In genomic region chr16:17241264-17241835, GRCh38 we compare ENCODE assay signal across 24 cellular contexts.
DNase-seq lines count a peak whose midpoint lies in the region; ATAC-seq, FAIRE-seq and TF ChIP-seq lines count a peak whose summit lies in the region.
"Had no signal": no experiment of that assay in that cellular context is flagged by ENCODE, and none has a peak within 500 bp of the region (broad histone marks: within the 10 kb centered on the region; RNA-seq: fewer than 3 reads in every experiment).

No MANE protein-coding gene starts in this region.

- TF ChIP-seq POLR2A in HepG2 (IDR thresholded peaks at IDR 0.05; ENCODE audit: insufficient read depth in 1 of 2, low read depth in 2 of 2, low read length in 2 of 2) (no peak), right lobe of liver (IDR thresholded peaks at IDR 0.05) (no peak)

- H3K9me3 ChIP-seq in HepG2 (ENCODE audit: low read length) (0 out of 2 replicates have a peak, but pooled peaks cover 6% of the 10 kb centered on the region), right lobe of liver (no peaks in the 10 kb centered on the region), osteoblast (ENCODE audit: low read depth, low read length) (no peaks in the 10 kb centered on the region)
- H3K9me3 ChIP-seq: Caco-2, SJSA1 had no signal

- H3K9me3 Mint-ChIP-seq in activated T-helper 2 cell treated with anti-CD3 and anti-CD28 coated beads, Interferon-gamma antibody, Interleukin-2, Interleukin-4, amounts not matched to agents 10 μg/mL and 5 μg/mL and 100 μg/mL, durations not matched to agents 14 hours and 24 hours and 36 hours = no peaks in the 10 kb centered on the region
- H3K9me3 Mint-ChIP-seq: CD8-positive, alpha-beta T cell; HFFc6 had no signal

- H3K27me3 ChIP-seq in HepG2 (ENCODE audit: control insufficient read depth in 1 of 2, insufficient read depth in 2 of 2, low read length in 2 of 2) (peaks cover under 1 to 17% of the 10 kb centered on the region in 2 experiments; a peak in 3 of 5 replicates), right lobe of liver (no peaks in the 10 kb centered on the region), osteoblast (ENCODE audit: insufficient read depth, low read length) (no peaks in the 10 kb centered on the region)
- H3K27me3 ChIP-seq: SJSA1 had no signal

- H3K79me2 ChIP-seq in HepG2 (ENCODE audit: insufficient read depth, low read length) (no peaks in the 10 kb centered on the region), osteoblast (ENCODE audit: insufficient read depth, low read length) (no peaks in the 10 kb centered on the region)

- in situ Hi-C loops in HepG2 (cut with HindIII; ENCODE audit: extremely low pct_ligation_motif_present, low pct_unique_long_range_greater_than_20kb) = no loop called here

- BruUV-seq in HepG2 (replicated peaks; lab: Mats Ljungman, UMichigan) = no TSS peak

- 4% methylated on average over 8 of the region's 8 CpGs for WGBS in HepG2 (ENCODE audit: low lambda C conversion rate)
- WGBS in right lobe of liver (ENCODE audit: insufficient coverage, low coverage, low lambda C conversion rate, missing lambda C conversion rate) = 70% methylated on average over 6 of the region's 8 CpGs

- intact Hi-C loops in HepG2 (cut with micrococcal nuclease; ENCODE audit: unreplicated experiment) = no loop called here
- intact Hi-C loops in right lobe of liver (cut with DNase I) = no loop called here
- intact Hi-C loops in activated T-helper 2 cell treated with anti-CD3 and anti-CD28 coated beads, Interferon-gamma antibody, Interleukin-2, Interleukin-4, amounts not matched to agents 10 μg/mL and 5 μg/mL and 100 μg/mL, durations not matched to agents 14 hours and 24 hours and 36 hours (cut with micrococcal nuclease) = no loop called here
- intact Hi-C loops in sciatic nerve (cut with DNase I) = no loop called here

- H3K4me3 ChIP-seq in HepG2 (replicated peaks in 1 of 3; ENCODE audit: insufficient read depth in 1 of 3, low read depth in 2 of 3, low read length in 3 of 3) (no peak overlapping the region), right lobe of liver (no peak overlapping the region), osteoblast (ENCODE audit: insufficient read depth, low read length) (no peak overlapping the region)
- H3K4me3 ChIP-seq: A549, GM23248, SJSA1 had no signal

- no peak for TF ChIP-seq RAD21 in HepG2 (CRISPR knock-in tag; IDR thresholded peaks at IDR 0.05)

- H3K27ac Mint-ChIP-seq in activated T-helper 2 cell treated with anti-CD3 and anti-CD28 coated beads, Interferon-gamma antibody, Interleukin-2, Interleukin-4, amounts not matched to agents 10 μg/mL and 5 μg/mL and 100 μg/mL, durations not matched to agents 14 hours and 24 hours and 36 hours = peak overlapping the region; percentile 23
- H3K27ac Mint-ChIP-seq: CD8-positive, alpha-beta T cell; HFFc6 had no signal

- no peak overlapping the region for H3K9ac ChIP-seq in HepG2 (ENCODE audit: insufficient read depth, low read depth, low read length)
- H3K9ac ChIP-seq: GM23248 had no signal

- H3K4me1 Mint-ChIP-seq in activated T-helper 2 cell treated with anti-CD3 and anti-CD28 coated beads, Interferon-gamma antibody, Interleukin-2, Interleukin-4, amounts not matched to agents 10 μg/mL and 5 μg/mL and 100 μg/mL, durations not matched to agents 14 hours and 24 hours and 36 hours (ENCODE audit: low read depth) = peaks cover 23% of the 10 kb centered on the region

- H3K36me3 ChIP-seq in HepG2 (replicated peaks in 1 of 2; ENCODE audit: control insufficient read depth in 1 of 2, insufficient read depth in 2 of 2, low read length in 2 of 2) (no peaks in the 10 kb centered on the region), right lobe of liver (no peaks in the 10 kb centered on the region), osteoblast (ENCODE audit: insufficient read depth, low read length) (no peaks in the 10 kb centered on the region)
- H3K36me3 ChIP-seq: SJSA1 had no signal

- no peak for TF ChIP-seq CTCF in HepG2 (CRISPR knock-in tag; IDR thresholded peaks at IDR 0.05)
- no peak for TF ChIP-seq CTCF in right lobe of liver (IDR thresholded peaks at IDR 0.05)
- TF ChIP-seq CTCF in osteoblast (IDR thresholded peaks at IDR 0.05; ENCODE audit: extremely low read depth, low read depth, low read length) = no peak

- no peak overlapping the region for H3K4me2 ChIP-seq in HepG2 (ENCODE audit: low read depth, low read length)
- no peak overlapping the region for H3K4me2 ChIP-seq in osteoblast (ENCODE audit: insufficient read depth, low read length)
- H3K4me2 ChIP-seq: A549 had no signal

- H2AFZ ChIP-seq in HepG2 (ENCODE audit: low read length) (no peak overlapping the region), osteoblast (ENCODE audit: low read length) (no peak overlapping the region)
- H2AFZ ChIP-seq: GM23248 had no signal

- no peaks in the 10 kb centered on the region for H3K4me1 ChIP-seq in HepG2 (ENCODE audit: insufficient read depth, low read length)
- H3K4me1 ChIP-seq in right lobe of liver = no peaks in the 10 kb centered on the region
- H3K4me1 ChIP-seq in osteoblast (ENCODE audit: insufficient read depth, low read length) = no peaks in the 10 kb centered on the region
- H3K4me1 ChIP-seq: A549, Caco-2, SJSA1 had no signal

- H3K27me3 Mint-ChIP-seq in activated T-helper 2 cell treated with anti-CD3 and anti-CD28 coated beads, Interferon-gamma antibody, Interleukin-2, Interleukin-4, amounts not matched to agents 10 μg/mL and 5 μg/mL and 100 μg/mL, durations not matched to agents 14 hours and 24 hours and 36 hours (ENCODE audit: low read depth) = no peaks in the 10 kb centered on the region

- CTCF ChIA-PET in HepG2 (lab: Yijun Ruan, JAX; ENCODE audit: low intra/inter-chr PET ratio, low total read pairs) = no interaction called here

- H4K20me1 ChIP-seq in HepG2 (ENCODE audit: insufficient read depth, low read length) (no peaks in the 10 kb centered on the region), osteoblast (ENCODE audit: insufficient read depth, low read length) (peaks cover 12% of the 10 kb centered on the region)

- FAIRE-seq in HepG2 (lab: Jason Lieb, UNC) = no peak
- FAIRE-seq: A549, G401.6 had no signal

- POLR2A ChIA-PET in HepG2 (lab: Yijun Ruan, JAX) = no interaction called here

- no peak for ATAC-seq in HepG2
- no peak for ATAC-seq in right lobe of liver
- ATAC-seq in sciatic nerve = peak; percentile 95
- ATAC-seq: A549; CD8-positive, alpha-beta T cell; PC-3 had no signal

- no peak for DNase-seq in HepG2 (ENCODE audit: low spot score)
- no peak for DNase-seq in right lobe of liver
- DNase-seq in activated T-helper 2 cell treated with anti-CD3 and anti-CD28 coated beads, Interferon-gamma antibody, Interleukin-2, Interleukin-4, amounts not matched to agents 10 μg/mL and 5 μg/mL and 100 μg/mL, durations not matched to agents 14 hours and 24 hours and 36 hours (ENCODE audit: low spot score) = no peak
- peak; percentile 68 for DNase-seq in sciatic nerve (ENCODE audit: low spot score)
- no peak for DNase-seq in amniotic stem cell (lab: John Stamatoyannopoulos, UW)
- DNase-seq in osteoblast (ENCODE audit: insufficient read length, low spot score, missing footprints) = no peak
- DNase-seq in NCI-H1092 treated with DMSO at 0.1 percent for 48 hours (lab: John Stamatoyannopoulos, UW) = no peak
- DNase-seq: C1 segment of cervical spinal cord; Caco-2; CD8-positive, alpha-beta T cell; GM23248; H7; HFFc6; Karpas-422; NCI-H1105; NCI-H146; NCI-H2029; NCI-H446; NCI-H524 treated with DMSO at 0.1 percent for 48 hours; NCI-H774; PC-3 had no signal

- peaks cover 21% of the 10 kb centered on the region for H3K36me3 Mint-ChIP-seq in activated T-helper 2 cell treated with anti-CD3 and anti-CD28 coated beads, Interferon-gamma antibody, Interleukin-2, Interleukin-4, amounts not matched to agents 10 μg/mL and 5 μg/mL and 100 μg/mL, durations not matched to agents 14 hours and 24 hours and 36 hours (ENCODE audit: low read depth)
- H3K36me3 Mint-ChIP-seq: CD8-positive, alpha-beta T cell had no signal

- H3K4me3 Mint-ChIP-seq in activated T-helper 2 cell treated with anti-CD3 and anti-CD28 coated beads, Interferon-gamma antibody, Interleukin-2, Interleukin-4, amounts not matched to agents 10 μg/mL and 5 μg/mL and 100 μg/mL, durations not matched to agents 14 hours and 24 hours and 36 hours (ENCODE audit: low read depth) = no peak overlapping the region
- H3K4me3 Mint-ChIP-seq: CD8-positive, alpha-beta T cell; HFFc6 had no signal

- H3K27ac ChIP-seq in HepG2 (ENCODE audit: extremely low read length, insufficient read depth, low read length) = no peak overlapping the region
- H3K27ac ChIP-seq in right lobe of liver = no peak overlapping the region
- H3K27ac ChIP-seq in osteoblast (ENCODE audit: low read depth, low read length) = no peak overlapping the region
- H3K27ac ChIP-seq: A549, GM23248, SJSA1 had no signal

- TF ChIP-seq EP300 in HepG2 (IDR thresholded peaks at IDR 0.05; ENCODE audit: low read depth in 2 of 2, low read length in 2 of 2) (no peak), HepG2 (CRISPR knock-in tag; IDR thresholded peaks at IDR 0.05; ENCODE audit: borderline replicate concordance) (no peak)

TF ChIP-seq in HepG2, 621 proteins besides CTCF, POLR2A, EP300 and RAD21:
- TF ChIP-seq CEBPB (IDR thresholded peaks at IDR 0.05; ENCODE audit: borderline replicate concordance, low read depth, low read length) (peak; percentile 78), ZGPAT (CRISPR knock-in tag; IDR thresholded peaks at IDR 0.05) (no peak)
TF ChIP-seq in HepG2: peak in this region for 1.
